In the genomic region with DNA sequence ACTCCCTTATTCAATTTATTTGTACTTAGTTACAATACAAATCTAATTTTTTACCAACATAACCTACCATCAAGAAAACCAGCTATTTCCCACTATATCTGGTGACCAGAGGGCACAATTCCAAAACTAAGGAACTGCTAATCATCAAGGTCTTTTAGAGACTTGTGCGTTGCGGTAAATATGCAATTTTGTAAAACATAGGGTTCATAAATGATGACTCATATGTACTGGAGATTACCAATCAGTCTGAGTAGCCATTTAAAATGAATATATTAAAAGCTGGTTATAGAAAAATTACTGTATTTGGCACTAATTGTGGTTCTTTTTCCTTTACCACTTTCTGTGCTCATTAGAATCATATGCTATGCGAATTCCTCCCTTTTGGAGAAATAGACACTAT, we compare ENCODE assay signal across 12 cellular contexts.
"Had no signal": no experiment of that assay in that cellular context is flagged by ENCODE, and none has a peak within 500 bp of the region (broad histone marks: within the 10 kb centered on the region; RNA-seq: fewer than 3 reads in every experiment).

No MANE protein-coding gene starts in this region.

- H3K4me1 ChIP-seq: esophagus squamous epithelium, gastroesophageal sphincter, lower lobe of right lung, pancreas had no signal

- H3K4me3 ChIP-seq: esophagus squamous epithelium, gastroesophageal sphincter, lower lobe of right lung, pancreas, thoracic aorta had no signal

- ATAC-seq: gastroesophageal sphincter; left colon; lower lobe of right lung; pancreas; stimulated activated effector memory CD8-positive, alpha-beta T cell treated with anti-CD3 and anti-CD28 coated beads, Interleukin-12 subunit alpha, Interleukin-12 subunit beta, amount 100 ng/mL, for 72 hours had no signal

- H3K36me3 ChIP-seq: esophagus squamous epithelium, gastroesophageal sphincter, lower lobe of right lung, pancreas, thoracic aorta had no signal

- DNase-seq: activated CD4-positive, alpha-beta T cell treated with anti-CD3 and anti-CD28 coated beads, Interleukin-2, amount 10 ng/mL, durations not matched to agents 7 days and 5 days; activated CD4-positive, CD25-positive, alpha-beta regulatory T cell; activated gamma-delta T cell treated with Interleukin-2 at 50 U/mL for 16 hours; aorta; esophagus squamous epithelium; left colon; lower lobe of right lung; pancreas; SW 1271 had no signal

- H3K27me3 ChIP-seq: esophagus squamous epithelium, gastroesophageal sphincter, pancreas had no signal

- H3K27ac ChIP-seq: esophagus squamous epithelium, gastroesophageal sphincter, lower lobe of right lung, pancreas, thoracic aorta had no signal
